ENCODE assay signal across 8 cellular contexts in the genomic region with DNA sequence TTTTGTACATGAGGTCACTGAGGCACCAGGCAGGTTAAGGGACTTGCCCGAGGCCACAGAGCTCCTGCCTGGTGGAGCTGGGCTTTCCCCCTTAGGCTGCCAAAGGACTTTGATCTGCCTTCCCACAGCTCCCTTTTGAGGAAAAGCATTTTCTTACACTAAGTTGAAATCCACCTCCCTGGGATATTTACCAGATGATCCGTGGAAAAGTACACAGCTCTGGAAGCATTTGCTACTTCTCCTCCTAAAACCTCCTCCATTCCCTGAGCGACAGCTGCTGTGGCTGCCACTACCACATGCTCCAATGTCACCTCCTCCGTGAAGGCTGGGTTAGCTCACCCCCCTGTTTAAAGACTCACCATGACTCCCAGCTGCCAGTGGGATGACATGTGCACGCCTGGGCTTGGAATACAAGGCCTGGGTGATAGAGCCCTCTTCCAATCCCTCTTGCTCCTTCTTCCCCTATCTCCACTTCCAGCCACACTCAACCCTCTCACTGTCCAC.
DNase-seq lines count a peak whose midpoint lies in the region; ATAC-seq and TF ChIP-seq lines count a peak whose summit lies in the region.

No MANE protein-coding gene starts in this region.

- DNase-seq in ELR (ENCODE audit: low read depth) (peak; percentile 87), NCI-H226 (peak; percentile 37), brain microvascular endothelial cell (peak; percentile 47), middle frontal gyrus (ENCODE audit: extremely low spot score, low spot score) (peak; percentile 49), NCI-H1092 treated with DMSO at 0.1 percent for 48 hours (lab: John Stamatoyannopoulos, UW) (no peak)
- no peak for DNase-seq in stimulated activated CD4-positive, alpha-beta T cell treated with anti-CD3 and anti-CD28 coated beads, Interleukin-15, amount 100 ng/mL, for 24 hours

- no peak overlapping the region for H3K27ac ChIP-seq in brain microvascular endothelial cell

- in situ Hi-C loops in brain microvascular endothelial cell (cut with HindIII; ENCODE audit: low pct_ligation_motif_present, low sequenced_read_pairs), result no loop called here

- no peaks in the 10 kb centered on the region for H3K27me3 ChIP-seq in brain microvascular endothelial cell (replicated peaks)

- no peaks in the 10 kb centered on the region for H3K36me3 ChIP-seq in brain microvascular endothelial cell (replicated peaks)

- no peak overlapping the region for H3K4me3 ChIP-seq in brain microvascular endothelial cell (ENCODE audit: low read depth, low read length)

- no peak for TF ChIP-seq CTCF in brain microvascular endothelial cell (IDR thresholded peaks at IDR 0.05; ENCODE audit: low read depth, low read length, missing control alignments)

- ATAC-seq in GM19463 (IDR thresholded peaks at IDR 0.05; ENCODE audit: unreplicated experiment), result no peak
- ATAC-seq in HG03045 (IDR thresholded peaks at IDR 0.05; ENCODE audit: unreplicated experiment), result no peak

Comparison
In these comparisons a context has a peak if more than half of its experiments do, and no peak if none do; other contexts are left out.
1. DNase-seq: peak in ELR (single experiment), NCI-H226 (single experiment), brain microvascular endothelial cell (single experiment) and middle frontal gyrus (single experiment); none in stimulated activated CD4-positive, alpha-beta T cell treated with anti-CD3 and anti-CD28 coated beads, Interleukin-15, amount 100 ng/mL, for 24 hours (single experiment) and NCI-H1092 treated with DMSO at 0.1 percent for 48 hours (single experiment).